In the genomic region with DNA sequence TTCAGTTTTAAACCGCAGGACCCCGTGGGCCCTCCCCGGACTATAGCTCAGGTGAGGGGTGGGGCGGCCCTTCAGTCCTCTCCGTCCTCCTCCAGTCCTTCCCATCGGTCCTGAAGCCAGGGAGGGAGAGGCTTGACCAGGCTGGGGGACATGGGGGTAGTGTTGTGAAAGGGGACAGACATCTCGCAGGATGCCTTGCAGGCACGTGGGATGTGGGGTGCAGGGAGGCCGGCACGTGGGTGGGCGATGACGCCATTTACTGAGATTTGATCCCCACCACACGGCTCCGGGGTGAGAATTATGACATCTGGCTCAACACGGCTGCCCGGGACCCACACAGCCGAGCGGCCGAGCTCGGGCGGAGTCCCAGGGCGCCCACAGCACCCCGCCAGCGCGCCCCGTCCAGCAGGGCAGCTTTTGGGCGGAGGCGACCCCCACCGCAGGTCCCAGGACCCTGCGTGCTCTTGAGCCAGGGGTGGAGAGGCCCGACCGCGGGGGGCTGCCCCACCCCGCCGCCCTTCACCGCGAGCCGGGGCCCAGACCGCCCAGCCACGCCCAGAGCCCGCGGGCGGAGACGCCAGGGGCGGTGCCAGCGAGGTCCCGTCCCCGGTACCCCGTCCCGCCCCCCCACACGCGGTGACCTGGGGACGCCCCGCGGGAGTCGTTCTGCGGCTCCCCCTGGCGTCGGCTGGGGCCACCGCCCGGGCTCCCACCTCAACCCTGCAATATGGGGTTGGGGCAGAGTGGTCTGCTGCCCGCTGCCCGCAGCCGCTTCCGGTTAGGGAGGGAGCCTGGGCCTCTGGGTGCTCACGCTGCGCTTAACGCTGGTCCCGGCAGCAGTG, we compare ENCODE assay signal across 1 cellular context.
TF ChIP-seq lines count a peak whose summit lies in the region.

No MANE protein-coding gene starts in this region.

TF ChIP-seq in HepG2, 621 proteins besides CTCF, POLR2A, EP300 and RAD21 (continued from another document):
- TF ChIP-seq HNRNPLL (IDR thresholded peaks at IDR 0.05; ENCODE audit: low read depth, low read length, poor library complexity, severe bottlenecking) = peak; percentile 42
- TF ChIP-seq, protein P1, sequence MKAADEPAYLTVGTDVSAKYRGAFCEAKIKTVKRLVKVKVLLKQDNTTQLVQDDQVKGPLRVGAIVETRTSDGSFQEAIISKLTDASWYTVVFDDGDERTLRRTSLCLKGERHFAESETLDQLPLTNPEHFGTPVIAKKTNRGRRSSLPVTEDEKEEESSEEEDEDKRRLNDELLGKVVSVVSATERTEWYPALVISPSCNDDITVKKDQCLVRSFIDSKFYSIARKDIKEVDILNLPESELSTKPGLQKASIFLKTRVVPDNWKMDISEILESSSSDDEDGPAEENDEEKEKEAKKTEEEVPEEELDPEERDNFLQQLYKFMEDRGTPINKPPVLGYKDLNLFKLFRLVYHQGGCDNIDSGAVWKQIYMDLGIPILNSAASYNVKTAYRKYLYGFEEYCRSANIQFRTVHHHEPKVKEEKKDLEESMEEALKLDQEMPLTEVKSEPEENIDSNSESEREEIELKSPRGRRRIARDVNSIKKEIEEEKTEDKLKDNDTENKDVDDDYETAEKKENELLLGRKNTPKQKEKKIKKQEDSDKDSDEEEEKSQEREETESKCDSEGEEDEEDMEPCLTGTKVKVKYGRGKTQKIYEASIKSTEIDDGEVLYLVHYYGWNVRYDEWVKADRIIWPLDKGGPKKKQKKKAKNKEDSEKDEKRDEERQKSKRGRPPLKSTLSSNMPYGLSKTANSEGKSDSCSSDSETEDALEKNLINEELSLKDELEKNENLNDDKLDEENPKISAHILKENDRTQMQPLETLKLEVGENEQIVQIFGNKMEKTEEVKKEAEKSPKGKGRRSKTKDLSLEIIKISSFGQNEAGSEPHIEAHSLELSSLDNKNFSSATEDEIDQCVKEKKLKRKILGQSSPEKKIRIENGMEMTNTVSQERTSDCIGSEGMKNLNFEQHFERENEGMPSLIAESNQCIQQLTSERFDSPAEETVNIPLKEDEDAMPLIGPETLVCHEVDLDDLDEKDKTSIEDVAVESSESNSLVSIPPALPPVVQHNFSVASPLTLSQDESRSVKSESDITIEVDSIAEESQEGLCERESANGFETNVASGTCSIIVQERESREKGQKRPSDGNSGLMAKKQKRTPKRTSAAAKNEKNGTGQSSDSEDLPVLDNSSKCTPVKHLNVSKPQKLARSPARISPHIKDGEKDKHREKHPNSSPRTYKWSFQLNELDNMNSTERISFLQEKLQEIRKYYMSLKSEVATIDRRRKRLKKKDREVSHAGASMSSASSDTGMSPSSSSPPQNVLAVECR (CRISPR knock-in tag; IDR thresholded peaks at IDR 0.05; ENCODE audit: borderline replicate concordance) = 0 out of 2 replicates have a peak, but pooled peaks have one; percentile 15
- no peak for TF ChIP-seq CBX1 (IDR thresholded peaks at IDR 0.05; ENCODE audit: low read depth)
- TF ChIP-seq ZNF501 (CRISPR knock-in tag; IDR thresholded peaks at IDR 0.05) = no peak
- TF ChIP-seq, protein P2, sequence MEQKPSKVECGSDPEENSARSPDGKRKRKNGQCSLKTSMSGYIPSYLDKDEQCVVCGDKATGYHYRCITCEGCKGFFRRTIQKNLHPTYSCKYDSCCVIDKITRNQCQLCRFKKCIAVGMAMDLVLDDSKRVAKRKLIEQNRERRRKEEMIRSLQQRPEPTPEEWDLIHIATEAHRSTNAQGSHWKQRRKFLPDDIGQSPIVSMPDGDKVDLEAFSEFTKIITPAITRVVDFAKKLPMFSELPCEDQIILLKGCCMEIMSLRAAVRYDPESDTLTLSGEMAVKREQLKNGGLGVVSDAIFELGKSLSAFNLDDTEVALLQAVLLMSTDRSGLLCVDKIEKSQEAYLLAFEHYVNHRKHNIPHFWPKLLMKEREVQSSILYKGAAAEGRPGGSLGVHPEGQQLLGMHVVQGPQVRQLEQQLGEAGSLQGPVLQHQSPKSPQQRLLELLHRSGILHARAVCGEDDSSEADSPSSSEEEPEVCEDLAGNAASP (CRISPR knock-in tag; IDR thresholded peaks at IDR 0.05; ENCODE audit: borderline replicate concordance) = peak; percentile 63; the same call in 1 of the 2 replicates
- no peak for TF ChIP-seq TBX2 (CRISPR knock-in tag; IDR thresholded peaks at IDR 0.05; ENCODE audit: borderline replicate concordance)
- no peak for TF ChIP-seq TRIM24 (CRISPR knock-in tag; IDR thresholded peaks at IDR 0.05)
- no peak for TF ChIP-seq RARG (CRISPR knock-in tag; IDR thresholded peaks at IDR 0.05; ENCODE audit: low read depth)
- TF ChIP-seq SKIL (CRISPR knock-in tag; IDR thresholded peaks at IDR 0.05; ENCODE audit: borderline replicate concordance) = no peak
- no peak for TF ChIP-seq ZEB1 (IDR thresholded peaks at IDR 0.05; ENCODE audit: insufficient replicate concordance, low read depth)
- peak; percentile 67; the same call in 1 of the 2 replicates for TF ChIP-seq KDM5B (CRISPR knock-in tag; IDR thresholded peaks at IDR 0.05; ENCODE audit: borderline replicate concordance)
- TF ChIP-seq MEIS1 (CRISPR knock-in tag; IDR thresholded peaks at IDR 0.05; ENCODE audit: borderline replicate concordance) = no peak
- TF ChIP-seq RARA (CRISPR knock-in tag; IDR thresholded peaks at IDR 0.05) = no peak
- TF ChIP-seq NCOR1 (IDR thresholded peaks at IDR 0.05; ENCODE audit: borderline replicate concordance, low read length) = no peak
- no peak for TF ChIP-seq FOXO4 (CRISPR knock-in tag; conservative IDR thresholded peaks at IDR 0.05)
- TF ChIP-seq ZBTB38 (CRISPR knock-in tag; IDR thresholded peaks at IDR 0.05) = no peak
- TF ChIP-seq, protein P3, sequence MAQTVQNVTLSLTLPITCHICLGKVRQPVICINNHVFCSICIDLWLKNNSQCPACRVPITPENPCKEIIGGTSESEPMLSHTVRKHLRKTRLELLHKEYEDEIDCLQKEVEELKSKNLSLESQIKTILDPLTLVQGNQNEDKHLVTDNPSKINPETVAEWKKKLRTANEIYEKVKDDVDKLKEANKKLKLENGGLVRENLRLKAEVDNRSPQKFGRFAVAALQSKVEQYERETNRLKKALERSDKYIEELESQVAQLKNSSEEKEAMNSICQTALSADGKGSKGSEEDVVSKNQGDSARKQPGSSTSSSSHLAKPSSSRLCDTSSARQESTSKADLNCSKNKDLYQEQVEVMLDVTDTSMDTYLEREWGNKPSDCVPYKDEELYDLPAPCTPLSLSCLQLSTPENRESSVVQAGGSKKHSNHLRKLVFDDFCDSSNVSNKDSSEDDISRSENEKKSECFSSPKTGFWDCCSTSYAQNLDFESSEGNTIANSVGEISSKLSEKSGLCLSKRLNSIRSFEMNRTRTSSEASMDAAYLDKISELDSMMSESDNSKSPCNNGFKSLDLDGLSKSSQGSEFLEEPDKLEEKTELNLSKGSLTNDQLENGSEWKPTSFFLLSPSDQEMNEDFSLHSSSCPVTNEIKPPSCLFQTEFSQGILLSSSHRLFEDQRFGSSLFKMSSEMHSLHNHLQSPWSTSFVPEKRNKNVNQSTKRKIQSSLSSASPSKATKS (CRISPR knock-in tag; IDR thresholded peaks at IDR 0.05) = no peak
- TF ChIP-seq ZNF772 (CRISPR knock-in tag; IDR thresholded peaks at IDR 0.05) = no peak
- 0 out of 2 replicates have a peak, but pooled peaks have one; percentile 21 for TF ChIP-seq SPEN (CRISPR knock-in tag; IDR thresholded peaks at IDR 0.05; ENCODE audit: low read depth)
- TF ChIP-seq, protein P4, sequence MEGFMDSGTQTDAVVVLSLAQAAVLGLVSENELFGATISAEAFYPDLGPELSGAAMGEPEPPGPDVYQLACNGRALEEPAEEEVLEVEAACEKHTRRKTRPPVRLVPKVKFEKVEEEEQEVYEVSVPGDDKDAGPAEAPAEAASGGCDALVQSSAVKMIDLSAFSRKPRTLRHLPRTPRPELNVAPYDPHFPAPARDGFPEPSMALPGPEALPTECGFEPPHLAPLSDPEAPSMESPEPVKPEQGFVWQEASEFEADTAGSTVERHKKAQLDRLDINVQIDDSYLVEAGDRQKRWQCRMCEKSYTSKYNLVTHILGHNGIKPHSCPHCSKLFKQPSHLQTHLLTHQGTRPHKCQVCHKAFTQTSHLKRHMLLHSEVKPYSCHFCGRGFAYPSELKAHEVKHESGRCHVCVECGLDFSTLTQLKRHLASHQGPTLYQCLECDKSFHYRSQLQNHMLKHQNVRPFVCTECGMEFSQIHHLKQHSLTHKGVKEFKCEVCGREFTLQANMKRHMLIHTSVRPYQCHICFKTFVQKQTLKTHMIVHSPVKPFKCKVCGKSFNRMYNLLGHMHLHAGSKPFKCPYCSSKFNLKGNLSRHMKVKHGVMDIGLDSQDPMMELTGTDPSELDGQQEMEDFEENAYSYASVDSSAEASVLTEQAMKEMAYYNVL (CRISPR knock-in tag; IDR thresholded peaks at IDR 0.05; ENCODE audit: borderline replicate concordance) = no peak; the same call in 1 of the 2 replicates
- peak; percentile 5; the same call in 1 of the 2 replicates for TF ChIP-seq MYC (CRISPR knock-in tag; IDR thresholded peaks at IDR 0.05; ENCODE audit: borderline replicate concordance)
- TF ChIP-seq TCF12 (IDR thresholded peaks at IDR 0.05) = no peak
- peak; percentile 50; the same call in 1 of the 2 replicates for TF ChIP-seq TCF12 (CRISPR knock-in tag; IDR thresholded peaks at IDR 0.05)
- TF ChIP-seq ZNF768 (CRISPR knock-in tag; IDR thresholded peaks at IDR 0.05) = no peak
- TF ChIP-seq ZNF83 (CRISPR knock-in tag; IDR thresholded peaks at IDR 0.05; ENCODE audit: borderline replicate concordance) = 0 out of 2 replicates have a peak, but pooled peaks have one; percentile 16
